Comparison of ENCODE assay signal across 20 cellular contexts in the genomic region with DNA sequence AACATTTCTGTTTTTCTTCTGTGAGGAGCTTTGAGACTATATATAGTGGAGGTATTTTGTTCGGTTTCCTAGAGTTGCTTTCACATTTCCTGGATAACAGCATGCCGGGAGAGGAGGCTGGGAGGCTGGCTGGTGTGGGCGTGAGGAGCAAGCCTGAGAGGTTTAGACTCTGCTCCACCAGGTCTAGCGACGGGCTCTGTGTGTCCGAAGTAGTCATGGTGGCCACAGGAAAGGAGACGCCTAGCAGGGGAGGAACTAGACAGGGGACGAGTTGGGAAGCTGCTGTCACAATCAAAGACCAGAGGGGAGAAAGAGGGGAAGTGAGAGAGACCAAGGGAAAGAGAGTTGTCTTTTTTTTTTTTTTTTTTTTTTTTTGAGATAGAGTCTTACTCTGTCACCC. TPM values are rescaled to one million over a fixed set of nuclear protein-coding genes. Genes with fewer than 3 reads are reported as not detected.
DNase-seq lines count a peak whose midpoint lies in the region; ATAC-seq and TF ChIP-seq lines count a peak whose summit lies in the region.
"Had no signal": no experiment of that assay in that cellular context is flagged by ENCODE, and none has a peak within 500 bp of the region (broad histone marks: within the 10 kb centered on the region; RNA-seq: fewer than 3 reads in every experiment).

No MANE protein-coding gene starts in this region.

- H3K9me3 Mint-ChIP-seq in activated T-cell treated with anti-CD3 and anti-CD28 coated beads, Interleukin-2, amount 50 U/mL, for 24 hours, result no peaks in the 10 kb centered on the region
- H3K9me3 Mint-ChIP-seq in activated T-cell treated with anti-CD3 and anti-CD28 coated beads, Interleukin-2, amount 50 U/mL, for 4 hours, result no peaks in the 10 kb centered on the region
- H3K9me3 Mint-ChIP-seq in brain, result peaks cover 0 to 5% (median 0%) of the 10 kb centered on the region in 5 experiments

- H3K36me3 Mint-ChIP-seq in activated T-cell treated with anti-CD3 and anti-CD28 coated beads, Interleukin-2, amount 50 U/mL, for 24 hours (ENCODE audit: low read depth), result no peaks in the 10 kb centered on the region
- no peaks in the 10 kb centered on the region for H3K36me3 Mint-ChIP-seq in activated T-cell treated with anti-CD3 and anti-CD28 coated beads, Interleukin-2, amount 50 U/mL, for 4 hours (ENCODE audit: insufficient read depth)
- no peaks in the 10 kb centered on the region for H3K36me3 Mint-ChIP-seq in brain
- H3K36me3 Mint-ChIP-seq: WTC11 had no signal

- H3K27ac ChIP-seq in upper lobe of left lung, result peak overlapping the region; percentile 19 to 63 (median 52)
- H3K27ac ChIP-seq: 22Rv1, epithelial cell of prostate had no signal

- WGBS in upper lobe of left lung, 2 donors, result 56 to 57% methylated on average over 8 of the region's 8 CpGs

- H3K4me3 Mint-ChIP-seq in activated T-cell treated with anti-CD3 and anti-CD28 coated beads, Interleukin-2, amount 50 U/mL, for 24 hours, result no peak overlapping the region
- no peak overlapping the region for H3K4me3 Mint-ChIP-seq in activated T-cell treated with anti-CD3 and anti-CD28 coated beads, Interleukin-2, amount 50 U/mL, for 4 hours
- peak overlapping the region in 2 of 5 experiments; percentile 29 to 33 for H3K4me3 Mint-ChIP-seq in brain
- H3K4me3 Mint-ChIP-seq: WTC11 had no signal

- H3K4me3 ChIP-seq in upper lobe of left lung, result no peak overlapping the region
- H3K4me3 ChIP-seq: gastroesophageal sphincter, skin epidermis had no signal

- H3K4me1 ChIP-seq in upper lobe of left lung, result peaks cover 35 to 63% (median 37%) of the 10 kb centered on the region in 4 donors

- DNase-seq in activated T-cell treated with anti-CD3 and anti-CD28 coated beads, Interleukin-2, amount 50 U/mL, for 24 hours, result no peak
- no peak for DNase-seq in activated T-cell treated with anti-CD3 and anti-CD28 coated beads, Interleukin-2, amount 50 U/mL, for 4 hours
- DNase-seq in lung microvascular endothelial cell (ENCODE audit: low read depth in 2 of 2), result peak; percentile 50 to 57
- peak in 1 of 2 donors; percentile 49 for DNase-seq in upper lobe of left lung
- DNase-seq in NCI-H345 treated with DMSO at 0.1 percent for 48 hours (lab: John Stamatoyannopoulos, UW; ENCODE audit: unreplicated experiment), result no peak
- no peak for DNase-seq in GOT3 (lab: John Stamatoyannopoulos, UW)
- DNase-seq: DMS153, HCEC 1CT, MM.1S, NCI-H774, T-helper 1 cell had no signal

- no peaks in the 10 kb centered on the region for H3K9me3 ChIP-seq in upper lobe of left lung
- H3K9me3 ChIP-seq: gastroesophageal sphincter had no signal

- TF ChIP-seq CTCF in brain (conservative IDR thresholded peaks at IDR 0.05) (no peak), upper lobe of left lung (IDR thresholded peaks at IDR 0.05) (no peak)

- H3K36me3 ChIP-seq in upper lobe of left lung, result no peaks in the 10 kb centered on the region
- H3K36me3 ChIP-seq: gastroesophageal sphincter had no signal

- TF ChIP-seq EP300 in upper lobe of left lung (IDR thresholded peaks at IDR 0.05), result no peak

- ATAC-seq in activated T-cell treated with anti-CD3 and anti-CD28 coated beads, Interleukin-2, amount 50 U/mL, for 4 hours, result no peak
- ATAC-seq in upper lobe of left lung (ENCODE audit: low FRiP score in 2 of 2) (peak in 1 of 2 donors; percentile 70), GM21619 (IDR thresholded peaks at IDR 0.05; ENCODE audit: unreplicated experiment) (no peak)
- ATAC-seq: gastroesophageal sphincter, WTC11 had no signal

- no peak for TF ChIP-seq POLR2A in upper lobe of left lung (IDR thresholded peaks at IDR 0.05)

- H3K27me3 ChIP-seq in upper lobe of left lung, result no peaks in the 10 kb centered on the region
- H3K27me3 ChIP-seq: gastroesophageal sphincter had no signal

- no peaks in the 10 kb centered on the region for H3K4me1 Mint-ChIP-seq in activated T-cell treated with anti-CD3 and anti-CD28 coated beads, Interleukin-2, amount 50 U/mL, for 24 hours (ENCODE audit: low read depth)
- no peaks in the 10 kb centered on the region for H3K4me1 Mint-ChIP-seq in activated T-cell treated with anti-CD3 and anti-CD28 coated beads, Interleukin-2, amount 50 U/mL, for 4 hours (ENCODE audit: low read depth)
- H3K4me1 Mint-ChIP-seq in brain, result peaks cover 21% of the 10 kb centered on the region

- peak overlapping the region; percentile 53 for H3K27ac Mint-ChIP-seq in activated T-cell treated with anti-CD3 and anti-CD28 coated beads, Interleukin-2, amount 50 U/mL, for 24 hours
- H3K27ac Mint-ChIP-seq in brain, result peak overlapping the region in 3 of 5 experiments; percentile 49 to 86 (median 76)
- H3K27ac Mint-ChIP-seq: WTC11 had no signal

- H3K27me3 Mint-ChIP-seq in activated T-cell treated with anti-CD3 and anti-CD28 coated beads, Interleukin-2, amount 50 U/mL, for 24 hours, result no peaks in the 10 kb centered on the region
- H3K27me3 Mint-ChIP-seq in activated T-cell treated with anti-CD3 and anti-CD28 coated beads, Interleukin-2, amount 50 U/mL, for 4 hours (ENCODE audit: low read depth), result peaks cover 2% of the 10 kb centered on the region
- H3K27me3 Mint-ChIP-seq in brain, result peaks cover 25% of the 10 kb centered on the region

RNA-seq across cellular contexts. Expression of a gene that starts 19.6 kb away (rescaled TPM):
- 10 to 100 TPM; 35.8 to 49.1 (median 46.1) TPM for total RNA-seq in activated T-cell treated with anti-CD3 and anti-CD28 coated beads, Interleukin-2, amount 50 U/mL, for 4 hours
- polyA plus RNA-seq in brain (ENCODE audit: insufficient read depth, low read depth, low replicate concordance), result 3.7 TPM
- 89.8 and 254 TPM in 2 replicates for total RNA-seq in lung microvascular endothelial cell
- 10 to 100 TPM; 49.9 to 89.2 (median 64.2) TPM for total RNA-seq in upper lobe of left lung

RNA-seq across cellular contexts. Expression of a gene that starts 33.7 kb away (rescaled TPM):
- total RNA-seq in activated T-cell treated with anti-CD3 and anti-CD28 coated beads, Interleukin-2, amount 50 U/mL, for 4 hours, result not detected
- not detected for polyA plus RNA-seq in brain (ENCODE audit: insufficient read depth, low read depth, low replicate concordance)
- total RNA-seq in lung microvascular endothelial cell, result 0.20 and 0.22 TPM in 2 replicates
- under 1 TPM in 2 of 6 donors, not detected in 4; 0.37 to 0.49 TPM for total RNA-seq in upper lobe of left lung
- total RNA-seq: gastroesophageal sphincter, osteoblast, RPMI7951, WTC11 had no signal

Comparison
In these comparisons a context has a peak if more than half of its experiments do, and no peak if none do; other contexts are left out.
1. DNase-seq: peak in lung microvascular endothelial cell (2 of 2); none in activated T-cell treated with anti-CD3 and anti-CD28 coated beads, Interleukin-2, amount 50 U/mL, for 24 hours (single experiment), activated T-cell treated with anti-CD3 and anti-CD28 coated beads, Interleukin-2, amount 50 U/mL, for 4 hours (single experiment), NCI-H345 treated with DMSO at 0.1 percent for 48 hours (single experiment) and GOT3 (single experiment).